In genomic region chr5:181159286-181160143, GRCh38 we compare ENCODE assay signal across 8 cellular contexts. TPM values are rescaled to one million over a fixed set of nuclear protein-coding genes. Genes with fewer than 3 reads are reported as not detected.
A peak's percentile ranks its signal among the peaks of the same experiment; 100 is the strongest.
DNase-seq lines count a peak whose midpoint lies in the region; ATAC-seq and TF ChIP-seq lines count a peak whose summit lies in the region.

No MANE protein-coding gene starts in this region.

- peaks cover 47% of the 10 kb centered on the region for H3K27me3 Mint-ChIP-seq in nephron (ENCODE audit: low read depth)
- H3K27me3 Mint-ChIP-seq in stimulated activated naive CD8-positive, alpha-beta T cell treated with anti-CD3 and anti-CD28 coated beads, Interleukin-15, Interleukin-2, amounts not matched to agents 100 ng/mL and 50 ng/mL, for 24 hours: peaks cover 14% of the 10 kb centered on the region

- H3K27ac Mint-ChIP-seq in nephron: peak overlapping the region in 1 of 3 experiments; percentile 36
- H3K27ac Mint-ChIP-seq in stimulated activated naive CD8-positive, alpha-beta T cell treated with anti-CD3 and anti-CD28 coated beads, Interleukin-15, Interleukin-2, amounts not matched to agents 100 ng/mL and 50 ng/mL, for 24 hours: peak overlapping the region; percentile 42

- H2BK5ac ChIP-seq in IMR-90 (ENCODE audit: low read depth, low read length, poor library complexity, severe bottlenecking): peak overlapping the region; percentile 55

- H3K14ac ChIP-seq in IMR-90 (replicated peaks; ENCODE audit: low read depth, low read length): no peak overlapping the region

- H3K36me3 Mint-ChIP-seq in nephron (ENCODE audit: low read depth): no peaks in the 10 kb centered on the region
- H3K36me3 Mint-ChIP-seq in stimulated activated naive CD8-positive, alpha-beta T cell treated with anti-CD3 and anti-CD28 coated beads, Interleukin-15, Interleukin-2, amounts not matched to agents 100 ng/mL and 50 ng/mL, for 24 hours (ENCODE audit: low read depth): no peaks in the 10 kb centered on the region

- peak; percentile 88 for DNase-seq in D341Med (ENCODE audit: low spot score)
- DNase-seq in IMR-90: peak; percentile 60
- peak; percentile 44 for DNase-seq in OCI-M2 (lab: John Stamatoyannopoulos, UW; ENCODE audit: unreplicated experiment)
- DNase-seq in activated T-cell treated with anti-CD3 and anti-CD28 coated beads for 48 hours (ENCODE audit: low read depth): peak; percentile 87
- peak; percentile 31 for DNase-seq in esophagus squamous epithelium (lab: John Stamatoyannopoulos, UW)

- H3K9me3 ChIP-seq in IMR-90 (ENCODE audit: control insufficient read depth, insufficient read depth, low read length) (no peaks in the 10 kb centered on the region), esophagus squamous epithelium (no peaks in the 10 kb centered on the region)

- WGBS in IMR-90 (ENCODE audit: extremely low coverage in 2 of 2, insufficient read length in 1 of 2), 2 experiments: 82% methylated on average over 3 of the region's 20 CpGs; no CpG with 5 or more reads in 1 of the 2 experiments
- 15 to 33% methylated on average over 8 to 15 of the region's 20 CpGs for WGBS in esophagus squamous epithelium, 2 donors

- H3K4me3 ChIP-seq in IMR-90 (ENCODE audit: insufficient read depth, low read depth, low read length) (no peak overlapping the region), esophagus squamous epithelium (no peak overlapping the region)

- no peak overlapping the region for H4K91ac ChIP-seq in IMR-90 (ENCODE audit: insufficient read depth, low read depth, low read length)

- peak overlapping the region; percentile 60 for H3K4ac ChIP-seq in IMR-90 (ENCODE audit: low read depth, low read length)

- H3K27ac ChIP-seq in IMR-90 (ENCODE audit: insufficient read depth, low read length): no peak overlapping the region
- peak overlapping the region in 3 of 4 donors; percentile 42 to 91 (median 64) for H3K27ac ChIP-seq in esophagus squamous epithelium

- peak; percentile 92 for TF ChIP-seq RAD21 in IMR-90 (IDR thresholded peaks at IDR 0.05; ENCODE audit: low read length)

- H4K8ac ChIP-seq in IMR-90 (ENCODE audit: low read depth in 2 of 2, low read length in 2 of 2): peak overlapping the region; percentile 40 to 80; a peak in 1 of 4 replicates

- H2BK20ac ChIP-seq in IMR-90 (ENCODE audit: low read depth, low read length): 0 out of 2 replicates have a peak overlapping the region, but pooled peaks have one; percentile 35

- H3K4me3 Mint-ChIP-seq in nephron: peak overlapping the region; percentile 51 to 67 (median 65)
- H3K4me3 Mint-ChIP-seq in stimulated activated naive CD8-positive, alpha-beta T cell treated with anti-CD3 and anti-CD28 coated beads, Interleukin-15, Interleukin-2, amounts not matched to agents 100 ng/mL and 50 ng/mL, for 24 hours: peak overlapping the region; percentile 30

- no peak for TF ChIP-seq POLR2A in IMR-90 (IDR thresholded peaks at IDR 0.05; ENCODE audit: low read depth, low read length)
- TF ChIP-seq POLR2A in esophagus squamous epithelium (IDR thresholded peaks at IDR 0.05): no peak

- no peak overlapping the region; the same call in 2 of the 3 replicates for H2BK15ac ChIP-seq in IMR-90 (ENCODE audit: low read depth, low read length)

- no peak overlapping the region for H3K9ac ChIP-seq in IMR-90 (ENCODE audit: low read depth, low read length)

- no peaks in the 10 kb centered on the region for H4K20me1 ChIP-seq in IMR-90 (ENCODE audit: insufficient read depth, low read length)

- peak overlapping the region; percentile 98 for H2AFZ ChIP-seq in IMR-90 (replicated peaks; ENCODE audit: low read length, poor library complexity)

- no peak overlapping the region for H3K4me2 ChIP-seq in IMR-90 (ENCODE audit: low read depth, low read length)

- peak overlapping the region; percentile 85 for H2AK9ac ChIP-seq in IMR-90 (replicated peaks; ENCODE audit: low read depth, low read length, poor library complexity)

- H3K9me1 ChIP-seq in IMR-90 (ENCODE audit: insufficient read depth, low read length): peaks cover 3% of the 10 kb centered on the region

- H3K4me1 ChIP-seq in IMR-90 (ENCODE audit: control insufficient read depth, insufficient read depth, low read length) (peaks cover 4% of the 10 kb centered on the region), esophagus squamous epithelium (peaks cover 0 to 22% (median 8%) of the 10 kb centered on the region in 3 donors)

- peaks cover 2% of the 10 kb centered on the region for H3K9me3 Mint-ChIP-seq in nephron
- H3K9me3 Mint-ChIP-seq in stimulated activated naive CD8-positive, alpha-beta T cell treated with anti-CD3 and anti-CD28 coated beads, Interleukin-15, Interleukin-2, amounts not matched to agents 100 ng/mL and 50 ng/mL, for 24 hours: peaks cover 3% of the 10 kb centered on the region

- no peak overlapping the region for H3K18ac ChIP-seq in IMR-90 (ENCODE audit: low read depth, low read length)

- no peak overlapping the region for H3K56ac ChIP-seq in IMR-90 (ENCODE audit: extremely low read depth, insufficient read depth, low read length)

- CTCF ChIA-PET in IMR-90 (lab: Yijun Ruan, JAX): interaction anchor here (0.6 kb wide), 1 partner anchor 39 kb away, joined by 3 read pairs; no protein-coding TSS in a partner anchor

- TF ChIP-seq CTCF in IMR-90 (conservative IDR thresholded peaks at IDR 0.05; ENCODE audit: low read depth, low read length) (peak; percentile 93), esophagus squamous epithelium (IDR thresholded peaks at IDR 0.05) (peak; percentile 74 to 90 (median 86)), nephron (IDR thresholded peaks at IDR 0.05; ENCODE audit: unreplicated experiment in 3 of 3) (peak; percentile 72 to 82 (median 82))

- H3K27me3 ChIP-seq in IMR-90 (ENCODE audit: control insufficient read depth, insufficient read depth, low read length): peaks cover 4% of the 10 kb centered on the region
- H3K27me3 ChIP-seq in esophagus squamous epithelium: peaks cover 0 to 38% (median 1%) of the 10 kb centered on the region in 4 donors

- no peak overlapping the region for H3K23ac ChIP-seq in IMR-90 (ENCODE audit: low read depth, low read length)

- in situ Hi-C loops in IMR-90 (cut with MboI; ENCODE audit: low sequenced_read_pairs): loop anchor here (10.0 kb wide), 1 partner anchor 285 kb away; no protein-coding TSS in a partner anchor

- POLR2A ChIA-PET in IMR-90 (lab: Charles Lee; ENCODE audit: unreplicated experiment): no interaction called here

- H3K79me1 ChIP-seq in IMR-90 (ENCODE audit: low read depth in 1 of 2, low read length in 2 of 2): no peaks in the 10 kb centered on the region

- H2AK5ac ChIP-seq in IMR-90 (ENCODE audit: low read depth, low read length): no peak overlapping the region

- ATAC-seq in GM21528 (IDR thresholded peaks at IDR 0.05; ENCODE audit: low FRiP score, unreplicated experiment) (peak; percentile 66), IMR-90 (ENCODE audit: low read depth) (peak; percentile 89)

- BruUV-seq in IMR-90 (replicated peaks; lab: Mats Ljungman, UMichigan): no TSS peak

- no peaks in the 10 kb centered on the region for H3K36me3 ChIP-seq in IMR-90 (ENCODE audit: control insufficient read depth, insufficient read depth, low read length)
- H3K36me3 ChIP-seq in esophagus squamous epithelium: no peaks in the 10 kb centered on the region

- no peak overlapping the region for H2BK120ac ChIP-seq in IMR-90 (ENCODE audit: low read depth, low read length)

- peaks cover 9% of the 10 kb centered on the region for H3K4me1 Mint-ChIP-seq in nephron
- H3K4me1 Mint-ChIP-seq in stimulated activated naive CD8-positive, alpha-beta T cell treated with anti-CD3 and anti-CD28 coated beads, Interleukin-15, Interleukin-2, amounts not matched to agents 100 ng/mL and 50 ng/mL, for 24 hours (ENCODE audit: low read depth): peaks cover 37% of the 10 kb centered on the region

- intact Hi-C loops in IMR-90 (cut with micrococcal nuclease): loop anchor here (1.0 to 5.0 kb wide), 4 partner anchors 25 to 375 kb away; partner anchors contain the start of gene TRIM41
- intact Hi-C loops in esophagus squamous epithelium (cut with DNase I): loop anchor here (5.0 to 10.0 kb wide), 2 partner anchors 292 to 375 kb away; no protein-coding TSS in a partner anchor

- dilution Hi-C loops in IMR-90 (cut with HindIII; ENCODE audit: low sequenced_read_pairs, unreplicated experiment): no loop called here

- H4K5ac ChIP-seq in IMR-90 (ENCODE audit: low read depth, low read length): no peak overlapping the region

TF ChIP-seq in IMR-90, 13 proteins besides CTCF, POLR2A, EP300 and RAD21:
- no peak for TF ChIP-seq RFX5 (IDR thresholded peaks at IDR 0.05; ENCODE audit: low read depth, low read length)
- TF ChIP-seq SMC3 (IDR thresholded peaks at IDR 0.05; ENCODE audit: low read depth, low read length): peak; percentile 82
- no peak for TF ChIP-seq MXI1 (IDR thresholded peaks at IDR 0.05; ENCODE audit: borderline replicate concordance, low read depth, low read length)
- peak; percentile 59; the same call in 1 of the 2 replicates for TF ChIP-seq MAZ (IDR thresholded peaks at IDR 0.05; ENCODE audit: borderline replicate concordance, low read depth, low read length)
- no peak for TF ChIP-seq USF2 (IDR thresholded peaks at IDR 0.05; ENCODE audit: low read depth, low read length)
- no peak for TF ChIP-seq FOS (IDR thresholded peaks at IDR 0.05; ENCODE audit: low read depth, low read length)
- no peak for TF ChIP-seq NFE2L2 (IDR thresholded peaks at IDR 0.05; ENCODE audit: low read depth, low read length)
- peak; percentile 52 for TF ChIP-seq RCOR1 (IDR thresholded peaks at IDR 0.05; ENCODE audit: insufficient replicate concordance, low read length)

RNA-seq across cellular contexts. Expression of gene OR2V2, which starts 12.1 kb away (rescaled TPM):
- total RNA-seq in IMR-90 (2012; rRNA removed) (not detected in 2 replicates), esophagus squamous epithelium (not detected)
- polyA plus RNA-seq in IMR-90 (2012; rRNA removed): not detected in 2 replicates
- polyA plus RNA-seq in IMR-90 (2012; cell fraction: cytosol; rRNA removed): not detected in 2 replicates
- not detected in 2 replicates for polyA plus RNA-seq in IMR-90 (2012; cell fraction: nucleus; rRNA removed; ENCODE audit: low replicate concordance)

RNA-seq across cellular contexts. Expression of gene OR2V1, which starts 28.5 kb away (rescaled TPM):
- total RNA-seq in IMR-90 (2012; rRNA removed): not detected in 2 replicates
- polyA plus RNA-seq in IMR-90 (2012; rRNA removed): not detected in 2 replicates
- not detected in 2 replicates for polyA plus RNA-seq in IMR-90 (2012; cell fraction: cytosol; rRNA removed)
- not detected in 2 replicates for polyA plus RNA-seq in IMR-90 (2012; cell fraction: nucleus; rRNA removed; ENCODE audit: low replicate concordance)
- total RNA-seq in esophagus squamous epithelium: not detected

RNA-seq across cellular contexts. Expression of gene TRIM7, which starts 45.5 kb away (rescaled TPM):
- total RNA-seq in IMR-90 (2012; rRNA removed) (0.54 and 0.83 TPM in 2 replicates), esophagus squamous epithelium (10 to 100 TPM; 44.8 to 80.6 (median 54.5) TPM)
- polyA plus RNA-seq in IMR-90 (2012; rRNA removed): 1.0 and 1.3 TPM in 2 replicates
- polyA plus RNA-seq in IMR-90 (2012; cell fraction: cytosol; rRNA removed): 1.6 and 1.8 TPM in 2 replicates
- polyA plus RNA-seq in IMR-90 (2012; cell fraction: nucleus; rRNA removed; ENCODE audit: low replicate concordance): 0.76 and 1.6 TPM in 2 replicates

Comparison
In these comparisons a context has a peak if more than half of its experiments do, and no peak if none do; other contexts are left out.
1. DNase-seq: peak in every context shown above with its lines; median percentile 88 in D341Med; 87 in activated T-cell treated with anti-CD3 and anti-CD28 coated beads for 48 hours; 60 in IMR-90; 44 in OCI-M2; 31 in esophagus squamous epithelium.
2. RNA of gene TRIM7, which starts 45.5 kb away (total RNA-seq): 44.8 to 80.6 TPM in esophagus squamous epithelium; 0.54 to 0.83 TPM in IMR-90; every median in the first group is over 10 times any median in the second.
3. Peak in every context shown above with its lines, with median percentiles within 50 percentile points of each other: CTCF ChIP-seq.